ENCODE assay signal across 15 cellular contexts in the genomic region with DNA sequence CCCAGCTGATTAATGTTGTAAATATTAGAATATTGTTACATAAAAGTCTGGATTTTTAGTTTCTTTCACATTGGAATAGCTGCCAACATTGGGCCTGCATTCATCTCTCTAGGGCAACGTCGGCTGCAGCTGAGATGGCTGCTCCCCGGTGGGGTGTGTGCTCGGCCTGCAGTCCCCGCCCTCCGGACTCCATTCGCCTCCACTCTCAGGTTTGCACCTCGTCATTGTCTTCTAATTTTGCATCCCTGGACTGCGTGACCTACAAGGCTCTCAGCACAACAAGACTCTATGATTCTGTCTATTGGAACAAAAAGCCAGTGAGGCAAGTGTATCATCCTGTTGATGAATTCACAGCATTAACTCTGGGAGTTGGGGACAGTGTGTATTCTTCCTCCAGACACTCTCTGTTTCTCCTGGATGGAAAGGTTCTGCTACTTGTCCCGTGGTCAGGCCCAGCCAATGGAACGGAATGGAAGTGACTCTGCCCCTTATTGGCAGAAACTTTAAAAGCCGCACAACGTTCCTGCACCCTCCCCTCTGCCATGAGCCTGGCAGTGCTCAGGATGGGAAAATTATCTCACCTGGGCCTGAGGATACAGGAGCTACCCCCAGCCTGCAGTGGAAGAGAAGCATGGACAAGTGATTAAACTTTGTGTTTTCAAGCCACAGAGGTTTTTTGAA.
DNase-seq lines count a peak whose midpoint lies in the region; ATAC-seq and TF ChIP-seq lines count a peak whose summit lies in the region.
"Had no signal": no experiment of that assay in that cellular context is flagged by ENCODE, and none has a peak within 500 bp of the region (broad histone marks: within the 10 kb centered on the region; RNA-seq: fewer than 3 reads in every experiment).

No MANE protein-coding gene starts in this region.

- TF ChIP-seq POLR2A in stomach (IDR thresholded peaks at IDR 0.05) = no peak

- peak; percentile 19 for DNase-seq in H7
- DNase-seq in caudate nucleus (lab: John Stamatoyannopoulos, UW) = peak in 1 of 61 donors; percentile 50
- no peak for DNase-seq in left ventricle myocardium superior
- DNase-seq in stomach = no peak
- no peak for DNase-seq in inferior parietal cortex (ENCODE audit: extremely low spot score)
- DNase-seq in NCI-H526 treated with DMSO at 0.1 percent for 48 hours (lab: John Stamatoyannopoulos, UW) = no peak
- DNase-seq: amniotic stem cell, BE2C, cortex of kidney, erythroblast, H9, NCI-H1048, right lobe of liver had no signal

- H3K27me3 ChIP-seq in H7 (ENCODE audit: control insufficient read depth, insufficient read depth, low read length) (no peaks in the 10 kb centered on the region), stomach (no peaks in the 10 kb centered on the region)
- H3K27me3 ChIP-seq: BE2C, right lobe of liver had no signal

- intact Hi-C loops in left ventricle myocardium superior (cut with micrococcal nuclease) (no loop called here), stomach (cut with DNase I; ENCODE audit: low total_unique reads) (no loop called here)

- H3K36me3 ChIP-seq in H7 (replicated peaks; ENCODE audit: control insufficient read depth, insufficient read depth, low read length) = no peaks in the 10 kb centered on the region
- no peaks in the 10 kb centered on the region for H3K36me3 ChIP-seq in stomach
- H3K36me3 ChIP-seq: BE2C, right lobe of liver had no signal

- H3K27ac ChIP-seq in caudate nucleus (ENCODE audit: low read depth, low read length) = peak overlapping the region; percentile 36
- H3K27ac ChIP-seq in stomach = peak overlapping the region; percentile 33 to 81 (median 71)
- H3K27ac ChIP-seq: right lobe of liver had no signal

- H3K9me3 ChIP-seq in stomach = no peaks in the 10 kb centered on the region
- H3K9me3 ChIP-seq: BE2C, right lobe of liver had no signal

- H3K4me1 ChIP-seq in stomach = peaks cover 4 to 40% (median 26%) of the 10 kb centered on the region in 4 donors
- H3K4me1 ChIP-seq: BE2C, right lobe of liver had no signal

- no peak for TF ChIP-seq CTCF in stomach (IDR thresholded peaks at IDR 0.05)

- WGBS in stomach, 5 donors = 22 to 47% (median 39%) methylated on average over 13 of the region's 13 CpGs

- no peak for TF ChIP-seq EP300 in stomach (IDR thresholded peaks at IDR 0.05)

- no peak overlapping the region for H3K4me3 ChIP-seq in H7 (ENCODE audit: insufficient read depth, low read depth, low read length)
- no peak overlapping the region for H3K4me3 ChIP-seq in stomach
- H3K4me3 ChIP-seq: right lobe of liver had no signal

- ATAC-seq in left ventricle myocardium superior (peak; percentile 43), GM21529 (IDR thresholded peaks at IDR 0.05; ENCODE audit: unreplicated experiment) (no peak), HG02973 (IDR thresholded peaks at IDR 0.05; ENCODE audit: unreplicated experiment) (no peak)
